21 cellular contexts compared by ENCODE assay signal in the genomic region with DNA sequence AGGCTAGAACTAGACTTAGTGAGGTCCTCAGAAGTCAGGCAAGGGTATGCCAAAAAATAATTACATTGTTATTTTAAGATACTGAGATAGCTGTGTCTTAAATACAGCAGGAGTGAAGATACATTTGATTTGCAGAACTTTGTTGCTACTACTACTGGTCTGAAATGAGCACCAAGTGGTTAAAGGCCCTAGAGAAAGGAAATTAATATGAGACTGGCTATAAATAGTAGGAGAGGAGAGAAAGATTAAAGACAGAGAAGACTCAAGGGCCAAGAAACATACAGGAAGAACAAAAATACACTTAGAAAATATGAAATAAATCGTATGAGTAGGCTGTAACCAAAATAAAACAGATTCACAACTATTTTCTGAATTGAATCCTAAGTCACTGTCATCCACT.
"Had no signal": no experiment of that assay in that cellular context is flagged by ENCODE, and none has a peak within 500 bp of the region (broad histone marks: within the 10 kb centered on the region; RNA-seq: fewer than 3 reads in every experiment).

No MANE protein-coding gene starts in this region.

- H3K27me3 ChIP-seq: breast epithelium, esophagus muscularis mucosa, hepatocyte, upper lobe of left lung had no signal

- DNase-seq: activated B cell treated with CpG ODN at 0.5 μM for 24 hours; activated CD4-positive, alpha-beta memory T cell treated with anti-CD3 and anti-CD28 coated beads for 36 hours; activated CD4-positive, alpha-beta T cell treated with anti-CD3 and anti-CD28 coated beads for 4 hours; amniotic stem cell; glutamatergic neuron; mesenchymal stem cell; mucosa of descending colon; occipital lobe; posterior cingulate gyrus; retina; stimulated activated CD4-positive, alpha-beta T cell treated with anti-CD3 and anti-CD28 coated beads, Interleukin-4, amount 100 ng/mL, for 1 hour; stimulated activated naive CD8-positive, alpha-beta T cell treated with anti-CD3 and anti-CD28 coated beads, Interleukin-15, Interleukin-2, amounts not matched to agents 100 U/mL and 50 U/mL, for 24 hours; T1000; upper lobe of left lung had no signal

- H3K36me3 ChIP-seq: breast epithelium had no signal

- H3K4me2 ChIP-seq: hepatocyte had no signal

- H3K9me3 Mint-ChIP-seq: activated B cell treated with CpG ODN at 0.5 μM for 24 hours; activated CD4-positive, alpha-beta memory T cell treated with anti-CD3 and anti-CD28 coated beads for 36 hours; activated T-helper 17 cell treated with anti-CD3 and anti-CD28 coated beads, Interleukin-2, amount 50 U/mL, for 72 hours; neural crest cell had no signal

- H3K27me3 Mint-ChIP-seq: activated B cell treated with CpG ODN at 0.5 μM for 24 hours; activated CD4-positive, alpha-beta memory T cell treated with anti-CD3 and anti-CD28 coated beads for 36 hours; activated naive CD8-positive, alpha-beta T cell; activated T-helper 17 cell treated with anti-CD3 and anti-CD28 coated beads, Interleukin-2, amount 50 U/mL, for 72 hours had no signal

- H3K27ac Mint-ChIP-seq: activated B cell treated with CpG ODN at 0.5 μM for 24 hours; activated CD4-positive, alpha-beta memory T cell treated with anti-CD3 and anti-CD28 coated beads for 36 hours; activated naive CD8-positive, alpha-beta T cell; activated T-helper 17 cell treated with anti-CD3 and anti-CD28 coated beads, Interleukin-2, amount 50 U/mL, for 72 hours had no signal

- H3K4me3 Mint-ChIP-seq: activated B cell treated with CpG ODN at 0.5 μM for 24 hours; activated CD4-positive, alpha-beta memory T cell treated with anti-CD3 and anti-CD28 coated beads for 36 hours; activated naive CD8-positive, alpha-beta T cell; activated T-helper 17 cell treated with anti-CD3 and anti-CD28 coated beads, Interleukin-2, amount 50 U/mL, for 72 hours; neural crest cell had no signal

- ATAC-seq: activated T-helper 17 cell treated with anti-CD3 and anti-CD28 coated beads, Interleukin-2, amount 50 U/mL, for 72 hours; mucosa of descending colon; stimulated activated naive CD8-positive, alpha-beta T cell treated with anti-CD3 and anti-CD28 coated beads, Interleukin-15, Interleukin-2, amounts not matched to agents 100 U/mL and 50 U/mL, for 24 hours had no signal

- H2AFZ ChIP-seq: hepatocyte had no signal

- H3K4me1 ChIP-seq: breast epithelium had no signal

- H3K27ac ChIP-seq: breast epithelium, coronary artery, esophagus muscularis mucosa, hepatocyte, upper lobe of left lung had no signal

- H3K4me3 ChIP-seq: breast epithelium, coronary artery, esophagus muscularis mucosa, hepatocyte, mucosa of descending colon, upper lobe of left lung had no signal

- H3K9me3 ChIP-seq: breast epithelium, esophagus muscularis mucosa, mucosa of descending colon, upper lobe of left lung had no signal
